In the genomic region with DNA sequence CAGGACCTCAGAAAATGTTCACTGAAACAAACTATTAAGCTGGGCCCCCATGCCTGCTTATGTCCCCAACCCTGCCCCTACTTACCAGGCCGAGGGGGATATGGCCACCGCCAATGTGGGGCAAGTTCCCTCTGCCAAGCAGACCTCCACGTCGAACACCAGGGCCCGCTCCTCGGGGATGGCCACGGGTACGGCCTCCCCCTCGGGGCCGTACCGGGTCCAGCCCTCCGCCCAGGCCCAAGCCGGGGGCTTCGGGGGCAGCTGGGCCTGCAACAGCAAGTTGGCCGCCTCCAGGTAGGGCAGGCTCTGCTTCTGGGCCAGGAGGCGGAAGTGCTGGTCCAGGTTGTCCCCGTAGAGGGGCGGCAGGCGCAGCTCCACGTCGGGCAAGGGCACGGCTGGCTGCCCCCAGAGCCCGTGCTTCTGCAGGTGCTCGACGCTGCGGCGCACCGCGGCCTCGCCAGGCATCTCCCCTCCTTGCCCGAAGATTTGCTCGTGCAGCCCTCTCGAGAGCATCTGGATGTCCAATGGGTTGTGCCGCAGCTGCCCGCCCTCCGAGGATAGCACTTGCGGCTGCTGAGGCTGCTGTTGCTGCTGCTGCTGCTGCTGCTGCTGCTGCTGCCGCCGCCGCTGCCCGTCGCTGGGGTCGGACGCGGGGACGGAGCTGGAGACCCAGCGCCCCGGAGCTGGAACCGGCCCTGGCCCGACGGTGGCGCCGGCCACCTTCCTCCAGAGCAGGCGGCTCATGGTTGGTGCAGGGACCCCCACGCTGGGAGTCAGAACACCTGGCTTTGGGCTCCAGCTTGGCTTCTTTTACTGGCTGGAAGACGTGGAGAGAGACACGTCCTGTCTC, we compare ENCODE assay signal across 1 cellular context.
TF ChIP-seq lines count a peak whose summit lies in the region.

No MANE protein-coding gene starts in this region.

TF ChIP-seq in GM23338, 12 proteins besides CTCF, POLR2A, EP300 and RAD21 (continued from another document):
- TF ChIP-seq ZNF462 (CRISPR knock-in tag; IDR thresholded peaks at IDR 0.05): no peak
- no peak for TF ChIP-seq STAT1 (IDR thresholded peaks at IDR 0.05; ENCODE audit: unreplicated experiment)
- no peak for TF ChIP-seq NANOG (IDR thresholded peaks at IDR 0.05; ENCODE audit: borderline replicate concordance)
- TF ChIP-seq POLR2AphosphoS5 (IDR thresholded peaks at IDR 0.05; ENCODE audit: low read depth): no peak
- no peak for TF ChIP-seq ZNF114 (CRISPR knock-in tag; IDR thresholded peaks at IDR 0.05)
- TF ChIP-seq, protein P1, sequence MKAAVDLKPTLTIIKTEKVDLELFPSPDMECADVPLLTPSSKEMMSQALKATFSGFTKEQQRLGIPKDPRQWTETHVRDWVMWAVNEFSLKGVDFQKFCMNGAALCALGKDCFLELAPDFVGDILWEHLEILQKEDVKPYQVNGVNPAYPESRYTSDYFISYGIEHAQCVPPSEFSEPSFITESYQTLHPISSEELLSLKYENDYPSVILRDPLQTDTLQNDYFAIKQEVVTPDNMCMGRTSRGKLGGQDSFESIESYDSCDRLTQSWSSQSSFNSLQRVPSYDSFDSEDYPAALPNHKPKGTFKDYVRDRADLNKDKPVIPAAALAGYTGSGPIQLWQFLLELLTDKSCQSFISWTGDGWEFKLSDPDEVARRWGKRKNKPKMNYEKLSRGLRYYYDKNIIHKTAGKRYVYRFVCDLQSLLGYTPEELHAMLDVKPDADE (IDR thresholded peaks at IDR 0.05): no peak
- TF ChIP-seq EZH2phosphoT487 (IDR thresholded peaks at IDR 0.05; ENCODE audit: unreplicated experiment): no peak
- no peak for TF ChIP-seq EZH2 (IDR thresholded peaks at IDR 0.05; ENCODE audit: low read depth, unreplicated experiment)
